1 cellular context compared by ENCODE assay signal in genomic region chr2:174711206-174711605, GRCh38.
TF ChIP-seq lines count a peak whose summit lies in the region.

No MANE protein-coding gene starts in this region.

TF ChIP-seq in WTC11, 78 proteins besides CTCF, POLR2A, EP300 and RAD21 (continued from another document):
- TF ChIP-seq, protein P1, sequence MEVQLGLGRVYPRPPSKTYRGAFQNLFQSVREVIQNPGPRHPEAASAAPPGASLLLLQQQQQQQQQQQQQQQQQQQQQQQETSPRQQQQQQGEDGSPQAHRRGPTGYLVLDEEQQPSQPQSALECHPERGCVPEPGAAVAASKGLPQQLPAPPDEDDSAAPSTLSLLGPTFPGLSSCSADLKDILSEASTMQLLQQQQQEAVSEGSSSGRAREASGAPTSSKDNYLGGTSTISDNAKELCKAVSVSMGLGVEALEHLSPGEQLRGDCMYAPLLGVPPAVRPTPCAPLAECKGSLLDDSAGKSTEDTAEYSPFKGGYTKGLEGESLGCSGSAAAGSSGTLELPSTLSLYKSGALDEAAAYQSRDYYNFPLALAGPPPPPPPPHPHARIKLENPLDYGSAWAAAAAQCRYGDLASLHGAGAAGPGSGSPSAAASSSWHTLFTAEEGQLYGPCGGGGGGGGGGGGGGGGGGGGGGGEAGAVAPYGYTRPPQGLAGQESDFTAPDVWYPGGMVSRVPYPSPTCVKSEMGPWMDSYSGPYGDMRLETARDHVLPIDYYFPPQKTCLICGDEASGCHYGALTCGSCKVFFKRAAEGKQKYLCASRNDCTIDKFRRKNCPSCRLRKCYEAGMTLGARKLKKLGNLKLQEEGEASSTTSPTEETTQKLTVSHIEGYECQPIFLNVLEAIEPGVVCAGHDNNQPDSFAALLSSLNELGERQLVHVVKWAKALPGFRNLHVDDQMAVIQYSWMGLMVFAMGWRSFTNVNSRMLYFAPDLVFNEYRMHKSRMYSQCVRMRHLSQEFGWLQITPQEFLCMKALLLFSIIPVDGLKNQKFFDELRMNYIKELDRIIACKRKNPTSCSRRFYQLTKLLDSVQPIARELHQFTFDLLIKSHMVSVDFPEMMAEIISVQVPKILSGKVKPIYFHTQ (CRISPR knock-in tag; IDR thresholded peaks at IDR 0.05) = no peak
- no peak for TF ChIP-seq NFYB (CRISPR knock-in tag; conservative IDR thresholded peaks at IDR 0.05; ENCODE audit: low read depth)
